In genomic region chr11:34603129-34604001, GRCh38 we compare ENCODE assay signal across 1 cellular context.
TF ChIP-seq lines count a peak whose summit lies in the region.

No MANE protein-coding gene starts in this region.

TF ChIP-seq in K562, 482 proteins besides CTCF, POLR2A, EP300 and RAD21 (continued from another document and continues in another):
- no peak for TF ChIP-seq HINFP (tag; conservative IDR thresholded peaks at IDR 0.05; ENCODE audit: low read depth)
- TF ChIP-seq MYC (IDR thresholded peaks at IDR 0.05; ENCODE audit: low read depth, low read length) = peak; percentile 94
- no peak for TF ChIP-seq MYC (CRISPR knock-in tag; IDR thresholded peaks at IDR 0.05; ENCODE audit: borderline replicate concordance, low read depth)
- TF ChIP-seq AFF1 (IDR thresholded peaks at IDR 0.05; ENCODE audit: low read depth in 1 of 2, partially characterized antibody in 2 of 2) = peak; percentile 73 to 83
- peak; percentile 44 for TF ChIP-seq PHF20 (IDR thresholded peaks at IDR 0.05; ENCODE audit: partially characterized antibody)
- no peak for TF ChIP-seq SETDB1 (IDR thresholded peaks at IDR 0.05; ENCODE audit: low read length)
- TF ChIP-seq MAFF (IDR thresholded peaks at IDR 0.05; ENCODE audit: low read length) = peak; percentile 86
- 0 out of 2 replicates have a peak, but pooled peaks have one; percentile 2 for TF ChIP-seq ZKSCAN8 (CRISPR knock-in tag; IDR thresholded peaks at IDR 0.05)
- no peak for TF ChIP-seq U2AF1 (optimal IDR thresholded peaks at IDR 0.05; ENCODE audit: low read depth, low read length)
- TF ChIP-seq, protein P1, sequence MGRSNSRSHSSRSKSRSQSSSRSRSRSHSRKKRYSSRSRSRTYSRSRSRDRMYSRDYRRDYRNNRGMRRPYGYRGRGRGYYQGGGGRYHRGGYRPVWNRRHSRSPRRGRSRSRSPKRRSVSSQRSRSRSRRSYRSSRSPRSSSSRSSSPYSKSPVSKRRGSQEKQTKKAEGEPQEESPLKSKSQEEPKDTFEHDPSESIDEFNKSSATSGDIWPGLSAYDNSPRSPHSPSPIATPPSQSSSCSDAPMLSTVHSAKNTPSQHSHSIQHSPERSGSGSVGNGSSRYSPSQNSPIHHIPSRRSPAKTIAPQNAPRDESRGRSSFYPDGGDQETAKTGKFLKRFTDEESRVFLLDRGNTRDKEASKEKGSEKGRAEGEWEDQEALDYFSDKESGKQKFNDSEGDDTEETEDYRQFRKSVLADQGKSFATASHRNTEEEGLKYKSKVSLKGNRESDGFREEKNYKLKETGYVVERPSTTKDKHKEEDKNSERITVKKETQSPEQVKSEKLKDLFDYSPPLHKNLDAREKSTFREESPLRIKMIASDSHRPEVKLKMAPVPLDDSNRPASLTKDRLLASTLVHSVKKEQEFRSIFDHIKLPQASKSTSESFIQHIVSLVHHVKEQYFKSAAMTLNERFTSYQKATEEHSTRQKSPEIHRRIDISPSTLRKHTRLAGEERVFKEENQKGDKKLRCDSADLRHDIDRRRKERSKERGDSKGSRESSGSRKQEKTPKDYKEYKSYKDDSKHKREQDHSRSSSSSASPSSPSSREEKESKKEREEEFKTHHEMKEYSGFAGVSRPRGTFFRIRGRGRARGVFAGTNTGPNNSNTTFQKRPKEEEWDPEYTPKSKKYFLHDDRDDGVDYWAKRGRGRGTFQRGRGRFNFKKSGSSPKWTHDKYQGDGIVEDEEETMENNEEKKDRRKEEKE (IDR thresholded peaks at IDR 0.05; ENCODE audit: borderline replicate concordance in 1 of 2, control insufficient read depth in 1 of 2, low read depth in 2 of 2, low read length in 1 of 2) = no peak
- TF ChIP-seq NCOR1 (IDR thresholded peaks at IDR 0.05) = peak; percentile 95
- TF ChIP-seq TAF1 (IDR thresholded peaks at IDR 0.05; ENCODE audit: control insufficient read depth, extremely low read depth, insufficient read depth, low read length, severe bottlenecking) = no peak
- TF ChIP-seq SRF (CRISPR knock-in tag; IDR thresholded peaks at IDR 0.05) = peak in 1 of 2 experiments; percentile 83; a peak in 2 of 4 replicates
- 0 out of 2 replicates have a peak, but pooled peaks have one; percentile 52 for TF ChIP-seq MYNN (IDR thresholded peaks at IDR 0.05)
- TF ChIP-seq MYNN (CRISPR knock-in tag; IDR thresholded peaks at IDR 0.05) = no peak
- TF ChIP-seq IRF2 (CRISPR knock-in tag; IDR thresholded peaks at IDR 0.05) = no peak
- TF ChIP-seq, protein P2, sequence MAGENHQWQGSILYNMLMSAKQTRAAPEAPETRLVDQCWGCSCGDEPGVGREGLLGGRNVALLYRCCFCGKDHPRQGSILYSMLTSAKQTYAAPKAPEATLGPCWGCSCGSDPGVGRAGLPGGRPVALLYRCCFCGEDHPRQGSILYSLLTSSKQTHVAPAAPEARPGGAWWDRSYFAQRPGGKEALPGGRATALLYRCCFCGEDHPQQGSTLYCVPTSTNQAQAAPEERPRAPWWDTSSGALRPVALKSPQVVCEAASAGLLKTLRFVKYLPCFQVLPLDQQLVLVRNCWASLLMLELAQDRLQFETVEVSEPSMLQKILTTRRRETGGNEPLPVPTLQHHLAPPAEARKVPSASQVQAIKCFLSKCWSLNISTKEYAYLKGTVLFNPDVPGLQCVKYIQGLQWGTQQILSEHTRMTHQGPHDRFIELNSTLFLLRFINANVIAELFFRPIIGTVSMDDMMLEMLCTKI (IDR thresholded peaks at IDR 0.05; ENCODE audit: partially characterized antibody) = no peak
- TF ChIP-seq ZNF444 (CRISPR knock-in tag; IDR thresholded peaks at IDR 0.05) = no peak
- no peak for TF ChIP-seq ZNF12 (CRISPR knock-in tag; IDR thresholded peaks at IDR 0.05)
- TF ChIP-seq, protein P3, sequence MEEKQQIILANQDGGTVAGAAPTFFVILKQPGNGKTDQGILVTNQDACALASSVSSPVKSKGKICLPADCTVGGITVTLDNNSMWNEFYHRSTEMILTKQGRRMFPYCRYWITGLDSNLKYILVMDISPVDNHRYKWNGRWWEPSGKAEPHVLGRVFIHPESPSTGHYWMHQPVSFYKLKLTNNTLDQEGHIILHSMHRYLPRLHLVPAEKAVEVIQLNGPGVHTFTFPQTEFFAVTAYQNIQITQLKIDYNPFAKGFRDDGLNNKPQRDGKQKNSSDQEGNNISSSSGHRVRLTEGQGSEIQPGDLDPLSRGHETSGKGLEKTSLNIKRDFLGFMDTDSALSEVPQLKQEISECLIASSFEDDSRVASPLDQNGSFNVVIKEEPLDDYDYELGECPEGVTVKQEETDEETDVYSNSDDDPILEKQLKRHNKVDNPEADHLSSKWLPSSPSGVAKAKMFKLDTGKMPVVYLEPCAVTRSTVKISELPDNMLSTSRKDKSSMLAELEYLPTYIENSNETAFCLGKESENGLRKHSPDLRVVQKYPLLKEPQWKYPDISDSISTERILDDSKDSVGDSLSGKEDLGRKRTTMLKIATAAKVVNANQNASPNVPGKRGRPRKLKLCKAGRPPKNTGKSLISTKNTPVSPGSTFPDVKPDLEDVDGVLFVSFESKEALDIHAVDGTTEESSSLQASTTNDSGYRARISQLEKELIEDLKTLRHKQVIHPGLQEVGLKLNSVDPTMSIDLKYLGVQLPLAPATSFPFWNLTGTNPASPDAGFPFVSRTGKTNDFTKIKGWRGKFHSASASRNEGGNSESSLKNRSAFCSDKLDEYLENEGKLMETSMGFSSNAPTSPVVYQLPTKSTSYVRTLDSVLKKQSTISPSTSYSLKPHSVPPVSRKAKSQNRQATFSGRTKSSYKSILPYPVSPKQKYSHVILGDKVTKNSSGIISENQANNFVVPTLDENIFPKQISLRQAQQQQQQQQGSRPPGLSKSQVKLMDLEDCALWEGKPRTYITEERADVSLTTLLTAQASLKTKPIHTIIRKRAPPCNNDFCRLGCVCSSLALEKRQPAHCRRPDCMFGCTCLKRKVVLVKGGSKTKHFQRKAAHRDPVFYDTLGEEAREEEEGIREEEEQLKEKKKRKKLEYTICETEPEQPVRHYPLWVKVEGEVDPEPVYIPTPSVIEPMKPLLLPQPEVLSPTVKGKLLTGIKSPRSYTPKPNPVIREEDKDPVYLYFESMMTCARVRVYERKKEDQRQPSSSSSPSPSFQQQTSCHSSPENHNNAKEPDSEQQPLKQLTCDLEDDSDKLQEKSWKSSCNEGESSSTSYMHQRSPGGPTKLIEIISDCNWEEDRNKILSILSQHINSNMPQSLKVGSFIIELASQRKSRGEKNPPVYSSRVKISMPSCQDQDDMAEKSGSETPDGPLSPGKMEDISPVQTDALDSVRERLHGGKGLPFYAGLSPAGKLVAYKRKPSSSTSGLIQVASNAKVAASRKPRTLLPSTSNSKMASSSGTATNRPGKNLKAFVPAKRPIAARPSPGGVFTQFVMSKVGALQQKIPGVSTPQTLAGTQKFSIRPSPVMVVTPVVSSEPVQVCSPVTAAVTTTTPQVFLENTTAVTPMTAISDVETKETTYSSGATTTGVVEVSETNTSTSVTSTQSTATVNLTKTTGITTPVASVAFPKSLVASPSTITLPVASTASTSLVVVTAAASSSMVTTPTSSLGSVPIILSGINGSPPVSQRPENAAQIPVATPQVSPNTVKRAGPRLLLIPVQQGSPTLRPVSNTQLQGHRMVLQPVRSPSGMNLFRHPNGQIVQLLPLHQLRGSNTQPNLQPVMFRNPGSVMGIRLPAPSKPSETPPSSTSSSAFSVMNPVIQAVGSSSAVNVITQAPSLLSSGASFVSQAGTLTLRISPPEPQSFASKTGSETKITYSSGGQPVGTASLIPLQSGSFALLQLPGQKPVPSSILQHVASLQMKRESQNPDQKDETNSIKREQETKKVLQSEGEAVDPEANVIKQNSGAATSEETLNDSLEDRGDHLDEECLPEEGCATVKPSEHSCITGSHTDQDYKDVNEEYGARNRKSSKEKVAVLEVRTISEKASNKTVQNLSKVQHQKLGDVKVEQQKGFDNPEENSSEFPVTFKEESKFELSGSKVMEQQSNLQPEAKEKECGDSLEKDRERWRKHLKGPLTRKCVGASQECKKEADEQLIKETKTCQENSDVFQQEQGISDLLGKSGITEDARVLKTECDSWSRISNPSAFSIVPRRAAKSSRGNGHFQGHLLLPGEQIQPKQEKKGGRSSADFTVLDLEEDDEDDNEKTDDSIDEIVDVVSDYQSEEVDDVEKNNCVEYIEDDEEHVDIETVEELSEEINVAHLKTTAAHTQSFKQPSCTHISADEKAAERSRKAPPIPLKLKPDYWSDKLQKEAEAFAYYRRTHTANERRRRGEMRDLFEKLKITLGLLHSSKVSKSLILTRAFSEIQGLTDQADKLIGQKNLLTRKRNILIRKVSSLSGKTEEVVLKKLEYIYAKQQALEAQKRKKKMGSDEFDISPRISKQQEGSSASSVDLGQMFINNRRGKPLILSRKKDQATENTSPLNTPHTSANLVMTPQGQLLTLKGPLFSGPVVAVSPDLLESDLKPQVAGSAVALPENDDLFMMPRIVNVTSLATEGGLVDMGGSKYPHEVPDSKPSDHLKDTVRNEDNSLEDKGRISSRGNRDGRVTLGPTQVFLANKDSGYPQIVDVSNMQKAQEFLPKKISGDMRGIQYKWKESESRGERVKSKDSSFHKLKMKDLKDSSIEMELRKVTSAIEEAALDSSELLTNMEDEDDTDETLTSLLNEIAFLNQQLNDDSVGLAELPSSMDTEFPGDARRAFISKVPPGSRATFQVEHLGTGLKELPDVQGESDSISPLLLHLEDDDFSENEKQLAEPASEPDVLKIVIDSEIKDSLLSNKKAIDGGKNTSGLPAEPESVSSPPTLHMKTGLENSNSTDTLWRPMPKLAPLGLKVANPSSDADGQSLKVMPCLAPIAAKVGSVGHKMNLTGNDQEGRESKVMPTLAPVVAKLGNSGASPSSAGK (IDR thresholded peaks at IDR 0.05) = peak; percentile 83
- no peak for TF ChIP-seq ATF2 (CRISPR knock-in tag; IDR thresholded peaks at IDR 0.05)
- no peak for TF ChIP-seq EZH2 (IDR thresholded peaks at IDR 0.05; ENCODE audit: borderline replicate concordance, low read depth, low read length)
- 0 out of 4 replicates have a peak, but pooled peaks have one; percentile 19 to 27 for TF ChIP-seq NRF1 (conservative IDR thresholded peaks at IDR 0.05 in 1 of 2, IDR thresholded peaks at IDR 0.05 in 1 of 2)
- TF ChIP-seq NCOA6 (IDR thresholded peaks at IDR 0.05) = 0 out of 2 replicates have a peak, but pooled peaks have one; percentile 30
- no peak for TF ChIP-seq CSDE1 (IDR thresholded peaks at IDR 0.05)
- TF ChIP-seq TSC22D4 (tag; IDR thresholded peaks at IDR 0.05) = no peak
- peak; percentile 76 for TF ChIP-seq PHB2 (IDR thresholded peaks at IDR 0.05; ENCODE audit: low read depth)
- no peak for TF ChIP-seq NCOA4 (IDR thresholded peaks at IDR 0.05; ENCODE audit: partially characterized antibody)
- no peak for TF ChIP-seq HOMEZ (CRISPR knock-in tag; IDR thresholded peaks at IDR 0.05)
- no peak for TF ChIP-seq PCBP1 (IDR thresholded peaks at IDR 0.05; ENCODE audit: low read depth, low read length, poor library complexity, severe bottlenecking)
